ENCODE assay signal across 21 cellular contexts in the genomic region with DNA sequence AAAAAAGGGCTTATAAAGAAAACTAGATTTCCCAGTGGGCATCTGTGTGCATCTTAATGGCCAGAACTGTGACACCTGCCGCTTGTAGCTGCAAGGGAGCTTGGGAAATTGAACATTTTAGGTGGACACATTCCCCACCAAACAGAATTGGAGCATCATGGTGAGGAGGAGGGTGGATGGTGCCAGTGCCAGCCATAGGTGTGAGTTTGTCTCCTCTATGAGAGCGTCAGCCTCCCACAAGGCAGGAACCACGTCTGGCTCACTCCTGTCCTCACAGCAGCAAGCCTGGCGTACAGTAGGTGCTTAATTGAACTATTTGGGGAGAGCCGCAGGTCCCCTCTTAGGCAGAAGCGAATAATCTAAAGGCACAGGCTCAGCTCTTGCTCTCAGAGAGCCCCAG.
DNase-seq lines count a peak whose midpoint lies in the region; ATAC-seq, FAIRE-seq and TF ChIP-seq lines count a peak whose summit lies in the region.
"Had no signal": no experiment of that assay in that cellular context is flagged by ENCODE, and none has a peak within 500 bp of the region (broad histone marks: within the 10 kb centered on the region; RNA-seq: fewer than 3 reads in every experiment).

No MANE protein-coding gene starts in this region.

- H2AK5ac ChIP-seq in neuronal stem cell (ENCODE audit: low read depth, low read length), result no peak overlapping the region

- no peak overlapping the region for H2AFZ ChIP-seq in astrocyte (ENCODE audit: low read depth, low read length)
- H2AFZ ChIP-seq in parathyroid adenoma, result no peak overlapping the region
- no peak overlapping the region for H2AFZ ChIP-seq in neuronal stem cell (ENCODE audit: low read length)
- H2AFZ ChIP-seq: GM23338 had no signal

- no peak overlapping the region for H3K9ac ChIP-seq in BLaER1 treated with 17β-estradiol and CSF1 and Interleukin-3, amounts not matched to agents 10 nM and 100 nM
- H3K9ac ChIP-seq in astrocyte (ENCODE audit: low read length), result no peak overlapping the region
- H3K9ac ChIP-seq in kidney (ENCODE audit: low read length in 2 of 2), result no peak overlapping the region
- no peak overlapping the region for H3K9ac ChIP-seq in parathyroid adenoma
- H3K9ac ChIP-seq in neuronal stem cell (ENCODE audit: low read depth, low read length, poor library complexity), result no peak overlapping the region

- H2BK15ac ChIP-seq in neuronal stem cell (ENCODE audit: low read length), result no peak overlapping the region

- intact Hi-C loops in kidney (cut with DNase I) (loop anchor here (10.0 kb wide), 1 partner anchor 104 kb away; no protein-coding TSS in a partner anchor), prostate gland (cut with DNase I) (loop anchor here (2.0 kb wide), 1 partner anchor 104 kb away; no protein-coding TSS in a partner anchor)

- H4K8ac ChIP-seq in neuronal stem cell (ENCODE audit: low read depth, low read length), result no peak overlapping the region

- H3K14ac ChIP-seq in neuronal stem cell (ENCODE audit: low read length), result no peak overlapping the region

- peaks cover 2% of the 10 kb centered on the region for H3K27me3 Mint-ChIP-seq in astrocyte (ENCODE audit: low read depth, unreplicated experiment)

- no peaks in the 10 kb centered on the region for H3K79me1 ChIP-seq in neuronal stem cell (ENCODE audit: low read depth, low read length)

- ATAC-seq in HG03439 (IDR thresholded peaks at IDR 0.05; ENCODE audit: unreplicated experiment), result no peak
- ATAC-seq: HepG2 had no signal

- H3K4me1 Mint-ChIP-seq in astrocyte (ENCODE audit: low read depth, unreplicated experiment), result peaks cover 32% of the 10 kb centered on the region

- H3K27me3 ChIP-seq in BLaER1 treated with 17β-estradiol and CSF1 and Interleukin-3, amounts not matched to agents 10 nM and 100 nM, result no peaks in the 10 kb centered on the region
- no peaks in the 10 kb centered on the region for H3K27me3 ChIP-seq in astrocyte (ENCODE audit: insufficient read depth, low read length)
- H3K27me3 ChIP-seq in parathyroid adenoma (ENCODE audit: control insufficient read depth, insufficient read depth, low read length), result no peaks in the 10 kb centered on the region
- no peaks in the 10 kb centered on the region for H3K27me3 ChIP-seq in neuronal stem cell (ENCODE audit: control insufficient read depth in 3 of 3, insufficient read depth in 3 of 3, low read depth in 1 of 3, low read length in 3 of 3)
- no peaks in the 10 kb centered on the region for H3K27me3 ChIP-seq in prostate gland (replicated peaks; ENCODE audit: insufficient read depth)
- H3K27me3 ChIP-seq: BE2C, SJCRH30 had no signal

- H3K79me2 ChIP-seq in astrocyte (ENCODE audit: insufficient read depth, low read length) (no peaks in the 10 kb centered on the region), parathyroid adenoma (no peaks in the 10 kb centered on the region)

- no peak for TF ChIP-seq CTCF in astrocyte (IDR thresholded peaks at IDR 0.05; ENCODE audit: insufficient read depth, low read depth, low read length)
- TF ChIP-seq CTCF in kidney (IDR thresholded peaks at IDR 0.05; ENCODE audit: borderline replicate concordance, extremely low read depth, insufficient read depth), result no peak
- no peak for TF ChIP-seq CTCF in parathyroid adenoma (IDR thresholded peaks at IDR 0.05)
- TF ChIP-seq CTCF in prostate gland (IDR thresholded peaks at IDR 0.05), result no peak

- H3K27ac Mint-ChIP-seq in astrocyte (ENCODE audit: unreplicated experiment), result peak overlapping the region; percentile 83
- H3K27ac Mint-ChIP-seq: GM23338 had no signal

- TF ChIP-seq POLR2A in prostate gland (IDR thresholded peaks at IDR 0.05), result no peak

- H3K9me3 ChIP-seq in BLaER1 treated with 17β-estradiol and CSF1 and Interleukin-3, amounts not matched to agents 10 nM and 100 nM (replicated peaks in 1 of 11), result peaks cover 0 to 10% (median 0%) of the 10 kb centered on the region in 11 experiments; a peak in 2 of 22 replicates
- no peaks in the 10 kb centered on the region for H3K9me3 ChIP-seq in astrocyte (ENCODE audit: insufficient read depth, low read depth, low read length)
- no peaks in the 10 kb centered on the region for H3K9me3 ChIP-seq in kidney (ENCODE audit: control insufficient read depth in 1 of 2, low read length in 2 of 2)
- no peaks in the 10 kb centered on the region for H3K9me3 ChIP-seq in parathyroid adenoma (ENCODE audit: control insufficient read depth, low read length)
- peaks cover 0 to 2% of the 10 kb centered on the region in 2 donors for H3K9me3 ChIP-seq in neuronal stem cell (replicated peaks in 1 of 2; ENCODE audit: control insufficient read depth in 2 of 2, insufficient read depth in 1 of 2, low read depth in 1 of 2, low read length in 2 of 2)
- no peaks in the 10 kb centered on the region for H3K9me3 ChIP-seq in prostate gland
- H3K9me3 ChIP-seq: BE2C, SJCRH30 had no signal

- peaks cover 0 to 74% (median 13%) of the 10 kb centered on the region in 11 experiments; a peak in 11 of 22 replicates for H4K20me1 ChIP-seq in BLaER1 treated with 17β-estradiol and CSF1 and Interleukin-3, amounts not matched to agents 10 nM and 100 nM
- H4K20me1 ChIP-seq in astrocyte (ENCODE audit: insufficient read depth, low read length), result no peaks in the 10 kb centered on the region

- FAIRE-seq in astrocyte (lab: Jason Lieb, UNC) (no peak), kidney (lab: Jason Lieb, UNC) (no peak)
- FAIRE-seq: A204.1, HepG2 had no signal

- no peak overlapping the region for H3K27ac ChIP-seq in BLaER1 treated with 17β-estradiol and CSF1 and Interleukin-3, amounts not matched to agents 10 nM and 100 nM
- H3K27ac ChIP-seq in astrocyte (ENCODE audit: low read depth, low read length) (no peak overlapping the region), kidney (ENCODE audit: low read depth in 2 of 2, low read length in 2 of 2) (peak overlapping the region; percentile 69 to 85), parathyroid adenoma (peak overlapping the region; percentile 87), neuronal stem cell (replicated peaks; ENCODE audit: low read length) (no peak overlapping the region), prostate gland (no peak overlapping the region)
- H3K27ac ChIP-seq: SJCRH30 had no signal

- H3K4ac ChIP-seq in neuronal stem cell (ENCODE audit: low read length), result no peak overlapping the region

- H2BK12ac ChIP-seq in neuronal stem cell (ENCODE audit: low read length), result no peak overlapping the region

- peaks cover 0 to 36% (median 24%) of the 10 kb centered on the region in 10 experiments; a peak in 15 of 20 replicates for H3K4me1 ChIP-seq in BLaER1 treated with 17β-estradiol and CSF1 and Interleukin-3, amounts not matched to agents 10 nM and 100 nM
- peaks cover 33% of the 10 kb centered on the region for H3K4me1 ChIP-seq in astrocyte (ENCODE audit: insufficient read depth, low read length)
- peaks cover 45 to 56% of the 10 kb centered on the region in 2 donors for H3K4me1 ChIP-seq in kidney (ENCODE audit: control insufficient read depth in 1 of 2, insufficient read depth in 1 of 2, low read depth in 1 of 2, low read length in 2 of 2)
- peaks cover 13% of the 10 kb centered on the region for H3K4me1 ChIP-seq in parathyroid adenoma
- H3K4me1 ChIP-seq in neuronal stem cell (ENCODE audit: control insufficient read depth in 2 of 2, insufficient read depth in 1 of 2, low read depth in 1 of 2, low read length in 2 of 2), result peaks cover 9 to 18% of the 10 kb centered on the region in 2 donors
- no peaks in the 10 kb centered on the region for H3K4me1 ChIP-seq in prostate gland (replicated peaks)
- H3K4me1 ChIP-seq: BE2C, SJCRH30 had no signal

- H3K4me2 ChIP-seq in BLaER1 treated with 17β-estradiol and CSF1 and Interleukin-3, amounts not matched to agents 10 nM and 100 nM, result peak overlapping the region in 7 of 11 experiments; percentile 15 to 64 (median 55); a peak in 11 of 22 replicates
- H3K4me2 ChIP-seq in astrocyte (ENCODE audit: low read length) (peak overlapping the region; percentile 62), parathyroid adenoma (ENCODE audit: low read length) (no peak overlapping the region), neuronal stem cell (ENCODE audit: insufficient read depth, low read length, poor library complexity, severe bottlenecking) (no peak overlapping the region)
- H3K4me2 ChIP-seq: GM23338 had no signal

- no peak for DNase-seq in astrocyte (ENCODE audit: low read depth)
- DNase-seq in kidney, result no peak
- DNase-seq in neuronal stem cell (ENCODE audit: low spot score), result no peak
- no peak for DNase-seq in NCI-H526 treated with DMSO at 0.1 percent for 48 hours (lab: John Stamatoyannopoulos, UW)
- DNase-seq in prostate gland (ENCODE audit: low spot score), result no peak
- DNase-seq: BE2C; Calu3; CD4-positive, alpha-beta memory T cell; GF-D8; KG1; NCI-H1417; NCI-H187; NCI-H226; NCI-H524; SJCRH30 had no signal

- peaks cover 3% of the 10 kb centered on the region for H3K9me3 Mint-ChIP-seq in astrocyte (ENCODE audit: unreplicated experiment)
- H3K9me3 Mint-ChIP-seq: GM23338 had no signal

- H3K36me3 Mint-ChIP-seq in astrocyte (ENCODE audit: low read depth, unreplicated experiment), result peaks cover 5% of the 10 kb centered on the region
- H3K36me3 Mint-ChIP-seq: CD4-positive, alpha-beta memory T cell had no signal

- H3K18ac ChIP-seq in neuronal stem cell (ENCODE audit: low read length), result no peak overlapping the region

- H3K4me3 ChIP-seq in BLaER1 treated with 17β-estradiol and CSF1 and Interleukin-3, amounts not matched to agents 10 nM and 100 nM, result no peak overlapping the region
- H3K4me3 ChIP-seq in astrocyte (ENCODE audit: insufficient read depth, low read depth, low read length) (no peak overlapping the region), kidney (ENCODE audit: low read length in 2 of 2) (no peak overlapping the region), parathyroid adenoma (ENCODE audit: low read depth, low read length) (no peak overlapping the region), neuronal stem cell (ENCODE audit: low read length in 2 of 2) (no peak overlapping the region), prostate gland (no peak overlapping the region)
- H3K4me3 ChIP-seq: GM23338, SJCRH30 had no signal

- no peak overlapping the region for H2BK5ac ChIP-seq in neuronal stem cell (ENCODE audit: low read length)

- no peak overlapping the region for H4K91ac ChIP-seq in neuronal stem cell (ENCODE audit: low read depth, low read length, poor library complexity)

- no peak overlapping the region for H3K23ac ChIP-seq in neuronal stem cell (ENCODE audit: low read depth, low read length, poor library complexity)

- H3K4me3 Mint-ChIP-seq in astrocyte (ENCODE audit: unreplicated experiment), result no peak overlapping the region
- H3K4me3 Mint-ChIP-seq: CD4-positive, alpha-beta memory T cell; GM23338 had no signal

- H2BK120ac ChIP-seq in neuronal stem cell (ENCODE audit: low read depth, low read length), result no peak overlapping the region

- H3K36me3 ChIP-seq in BLaER1 treated with 17β-estradiol and CSF1 and Interleukin-3, amounts not matched to agents 10 nM and 100 nM, result no peaks in the 10 kb centered on the region
- H3K36me3 ChIP-seq in astrocyte (ENCODE audit: insufficient read depth, low read length), result no peaks in the 10 kb centered on the region
- H3K36me3 ChIP-seq in kidney (ENCODE audit: control insufficient read depth in 1 of 2, insufficient read depth in 2 of 2, low read length in 2 of 2), result no peaks in the 10 kb centered on the region
- H3K36me3 ChIP-seq in parathyroid adenoma (ENCODE audit: control insufficient read depth, insufficient read depth, low read length), result no peaks in the 10 kb centered on the region
- H3K36me3 ChIP-seq in neuronal stem cell (replicated peaks in 1 of 2; ENCODE audit: control insufficient read depth in 2 of 2, insufficient read depth in 2 of 2, low read length in 2 of 2), result no peaks in the 10 kb centered on the region
- H3K36me3 ChIP-seq in prostate gland, result no peaks in the 10 kb centered on the region
- H3K36me3 ChIP-seq: BE2C, SJCRH30 had no signal

- WGBS in neuronal stem cell (ENCODE audit: extremely low coverage in 2 of 2, insufficient read length in 2 of 2, insufficient replicate concordance in 1 of 2), 2 donors, result no CpG with 5 or more reads among the region's 6 CpGs
- WGBS in prostate gland, result 95% methylated on average over 6 of the region's 6 CpGs

Comparison
In these comparisons a context has a peak if more than half of its experiments do, and no peak if none do; other contexts are left out.
1. H3K27ac ChIP-seq: peak in kidney (2 of 2) and parathyroid adenoma (single experiment); none in BLaER1 treated with 17β-estradiol and CSF1 and Interleukin-3, amounts not matched to agents 10 nM and 100 nM (0 of 11), astrocyte (single experiment), neuronal stem cell (single experiment) and prostate gland (0 of 2).
2. H3K4me2 ChIP-seq: peak in BLaER1 treated with 17β-estradiol and CSF1 and Interleukin-3, amounts not matched to agents 10 nM and 100 nM (7 of 11) and astrocyte (single experiment); none in parathyroid adenoma (single experiment) and neuronal stem cell (single experiment).